Comparison of ENCODE assay signal across 1 cellular context in the genomic region with DNA sequence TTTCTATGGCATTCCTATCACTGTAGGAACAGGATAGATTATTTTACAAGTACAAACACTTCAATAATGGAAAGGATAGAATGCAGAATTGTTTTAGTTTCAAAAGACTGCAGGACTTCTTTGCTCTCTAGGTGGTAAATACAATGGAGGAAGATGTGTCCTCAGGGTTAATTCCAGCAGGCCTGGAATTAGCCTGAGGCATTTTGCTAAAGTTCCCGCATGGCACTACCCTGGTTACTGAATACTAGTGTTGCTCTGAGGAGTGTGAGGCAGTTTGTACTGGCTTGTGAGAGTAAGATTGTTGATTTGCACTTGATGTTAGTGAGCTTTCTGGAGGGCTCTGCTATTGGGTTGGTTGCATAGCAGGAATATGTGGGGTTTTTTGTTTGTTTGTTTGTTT.
TF ChIP-seq lines count a peak whose summit lies in the region.

No MANE protein-coding gene starts in this region.

TF ChIP-seq in HCT116, 20 proteins besides CTCF, POLR2A, EP300 and RAD21 (continued from another document):
- TF ChIP-seq, protein P1, sequence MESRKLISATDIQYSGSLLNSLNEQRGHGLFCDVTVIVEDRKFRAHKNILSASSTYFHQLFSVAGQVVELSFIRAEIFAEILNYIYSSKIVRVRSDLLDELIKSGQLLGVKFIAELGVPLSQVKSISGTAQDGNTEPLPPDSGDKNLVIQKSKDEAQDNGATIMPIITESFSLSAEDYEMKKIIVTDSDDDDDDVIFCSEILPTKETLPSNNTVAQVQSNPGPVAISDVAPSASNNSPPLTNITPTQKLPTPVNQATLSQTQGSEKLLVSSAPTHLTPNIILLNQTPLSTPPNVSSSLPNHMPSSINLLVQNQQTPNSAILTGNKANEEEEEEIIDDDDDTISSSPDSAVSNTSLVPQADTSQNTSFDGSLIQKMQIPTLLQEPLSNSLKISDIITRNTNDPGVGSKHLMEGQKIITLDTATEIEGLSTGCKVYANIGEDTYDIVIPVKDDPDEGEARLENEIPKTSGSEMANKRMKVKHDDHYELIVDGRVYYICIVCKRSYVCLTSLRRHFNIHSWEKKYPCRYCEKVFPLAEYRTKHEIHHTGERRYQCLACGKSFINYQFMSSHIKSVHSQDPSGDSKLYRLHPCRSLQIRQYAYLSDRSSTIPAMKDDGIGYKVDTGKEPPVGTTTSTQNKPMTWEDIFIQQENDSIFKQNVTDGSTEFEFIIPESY (IDR thresholded peaks at IDR 0.05; ENCODE audit: extremely low read depth, insufficient replicate concordance, low read length), result no peak
